In the genomic region with DNA sequence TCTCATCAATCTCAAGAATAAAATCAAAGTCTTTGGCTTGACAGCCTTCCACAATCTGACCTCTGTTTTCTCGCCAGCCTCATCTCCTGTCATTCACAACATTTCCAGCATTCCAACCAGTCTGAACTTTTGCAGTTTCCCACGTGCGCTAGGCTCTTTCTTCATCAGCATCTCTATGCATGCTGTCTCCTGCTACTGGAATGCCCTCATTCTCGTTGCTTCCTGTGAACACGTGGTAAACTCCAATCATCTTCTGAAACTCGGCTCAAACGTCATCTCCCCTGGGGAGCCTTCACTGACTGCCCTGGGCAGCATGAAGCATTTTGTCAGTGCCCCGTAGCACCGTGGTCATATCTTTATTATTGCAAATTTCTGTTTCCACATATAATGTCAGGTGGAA, we compare ENCODE assay signal across 10 cellular contexts. TPM values are rescaled to one million over a fixed set of nuclear protein-coding genes. Genes with fewer than 3 reads are reported as not detected.
A peak's percentile ranks its signal among the peaks of the same experiment; 100 is the strongest.
DNase-seq lines count a peak whose midpoint lies in the region; ATAC-seq and TF ChIP-seq lines count a peak whose summit lies in the region.
"Had no signal": no experiment of that assay in that cellular context is flagged by ENCODE, and none has a peak within 500 bp of the region (broad histone marks: within the 10 kb centered on the region; RNA-seq: fewer than 3 reads in every experiment).

No MANE protein-coding gene starts in this region.

- H3K27ac ChIP-seq in A673 (ENCODE audit: low read depth, low read length, poor library complexity, severe bottlenecking), result peak overlapping the region; percentile 3

- intact Hi-C loops in A673 (cut with micrococcal nuclease; ENCODE audit: unreplicated experiment), result no loop called here

- ATAC-seq in GM19463 (IDR thresholded peaks at IDR 0.05; ENCODE audit: unreplicated experiment), result no peak

- POLR2A ChIA-PET in A673 (lab: Charles Lee; ENCODE audit: low non-redundant PET), result no interaction called here

- in situ Hi-C loops in SK-MEL-5 (cut with HindIII; ENCODE audit: low pct_unique_long_range_greater_than_20kb, low sequenced_read_pairs), result no loop called here

- H3K4me3 ChIP-seq in A673 (ENCODE audit: low read depth, low read length, poor library complexity, severe bottlenecking) (no peak overlapping the region), fibroblast of mammary gland (ENCODE audit: control insufficient read depth, low read depth, low read length) (no peak overlapping the region), mucosa of stomach (ENCODE audit: low read length) (peak overlapping the region; percentile 2)

- CTCF ChIA-PET in A673 (lab: Charles Lee), result no interaction called here

- no TSS peak for BruUV-seq in A673 (replicated peaks; lab: Mats Ljungman, UMichigan)

- peaks cover 11% of the 10 kb centered on the region for H3K4me1 ChIP-seq in A673 (ENCODE audit: insufficient read depth, low read length, poor library complexity, severe bottlenecking)
- H3K4me1 ChIP-seq in mucosa of stomach (ENCODE audit: control insufficient read depth, insufficient read depth, low read length), result peaks cover 63% of the 10 kb centered on the region

- H3K27me3 ChIP-seq in A673 (replicated peaks; ENCODE audit: insufficient read depth, low read depth, low read length, poor library complexity) (no peaks in the 10 kb centered on the region), mucosa of stomach (ENCODE audit: control insufficient read depth, insufficient read depth, low read length) (no peaks in the 10 kb centered on the region)

- no peak overlapping the region for H3K9ac ChIP-seq in mucosa of stomach (ENCODE audit: low read length)

- TF ChIP-seq CTCF in A673 (conservative IDR thresholded peaks at IDR 0.05; ENCODE audit: low read depth, low read length) (no peak), fibroblast of mammary gland (conservative IDR thresholded peaks at IDR 0.05; ENCODE audit: control insufficient read depth, insufficient read depth, low read depth, low read length) (no peak)

- peaks cover 8% of the 10 kb centered on the region for H3K36me3 ChIP-seq in A673 (ENCODE audit: insufficient read depth, low read length, poor library complexity, severe bottlenecking)
- no peaks in the 10 kb centered on the region for H3K36me3 ChIP-seq in mucosa of stomach (ENCODE audit: control insufficient read depth, insufficient read depth, low read length)

- DNase-seq in A673 (ENCODE audit: low spot score) (peak; percentile 84), SK-MEL-5 (ENCODE audit: low read depth, low spot score) (peak; percentile 99), fibroblast of mammary gland (ENCODE audit: low read depth) (peak; percentile 87), GM19238 (ENCODE audit: insufficient read length, low spot score) (no peak), epidermal melanocyte (ENCODE audit: insufficient read length, low spot score) (no peak)
- DNase-seq in activated CD4-positive, CD25-positive, alpha-beta regulatory T cell (lab: John Stamatoyannopoulos, UW), result no peak
- DNase-seq: activated T-cell treated with anti-CD3 and anti-CD28 coated beads, Interleukin-2, amount 50 U/mL, for 1 hour; nucleus accumbens had no signal

- H3K9me3 ChIP-seq in A673 (ENCODE audit: low read depth, low read length, poor library complexity, severe bottlenecking), result no peaks in the 10 kb centered on the region
- H3K9me3 ChIP-seq in mucosa of stomach (ENCODE audit: control insufficient read depth, low read length), result no peaks in the 10 kb centered on the region

RNA-seq across cellular contexts. Expression of gene RSBN1L, which starts 12.2 kb away (rescaled TPM):
- 22.4 and 23.2 TPM in 2 replicates for total RNA-seq in A673 (2021)
- 27.2 and 29.3 TPM in 2 replicates for total RNA-seq in SK-MEL-5 (2014; rRNA removed; shearing (Covaris generic))
- polyA plus RNA-seq in SK-MEL-5 (2015; cell fraction: cytosol; rRNA removed), result 15.7 and 24.8 TPM in 2 replicates
- 19.5 and 24.1 TPM in 2 replicates for polyA plus RNA-seq in SK-MEL-5 (2015; cell fraction: nucleus; rRNA removed)

Comparison
In these comparisons a context has a peak if more than half of its experiments do, and no peak if none do; other contexts are left out.
1. DNase-seq: peak in A673 (single experiment), SK-MEL-5 (single experiment) and fibroblast of mammary gland (single experiment); none in activated CD4-positive, CD25-positive, alpha-beta regulatory T cell (0 of 4), GM19238 (single experiment) and epidermal melanocyte (single experiment).